4 cellular contexts compared by ENCODE assay signal in the genomic region with DNA sequence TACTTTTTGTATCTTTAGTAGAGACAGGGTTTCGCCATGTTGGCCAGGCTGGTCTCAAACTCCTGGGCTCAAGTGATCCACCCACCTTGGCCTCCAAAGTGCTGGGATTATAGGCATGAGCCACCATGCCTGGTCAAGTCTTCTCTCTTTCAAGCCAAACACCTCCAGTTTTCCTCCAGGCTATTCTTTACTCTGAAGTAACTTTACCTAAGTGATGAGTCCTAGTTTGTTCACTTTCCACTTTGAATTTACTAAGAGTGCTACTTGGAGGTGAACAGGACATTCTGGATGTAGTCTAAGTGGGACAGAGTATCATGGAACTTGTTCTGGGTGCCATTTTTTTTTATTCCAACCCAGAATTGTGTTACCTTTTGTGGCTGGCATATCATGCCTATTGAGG. TPM values are rescaled to one million over a fixed set of nuclear protein-coding genes. Genes with fewer than 3 reads are reported as not detected.
"Had no signal": no experiment of that assay in that cellular context is flagged by ENCODE, and none has a peak within 500 bp of the region (broad histone marks: within the 10 kb centered on the region; RNA-seq: fewer than 3 reads in every experiment).

No MANE protein-coding gene starts in this region.

RNA-seq across cellular contexts. Expression of a gene that starts 47.3 kb away (rescaled TPM):
- total RNA-seq: dermis blood vessel endothelial cell, neural crest cell, pulmonary artery endothelial cell had no signal
- polyA plus RNA-seq: immature natural killer cell had no signal
